27 cellular contexts compared by ENCODE assay signal in the genomic region with DNA sequence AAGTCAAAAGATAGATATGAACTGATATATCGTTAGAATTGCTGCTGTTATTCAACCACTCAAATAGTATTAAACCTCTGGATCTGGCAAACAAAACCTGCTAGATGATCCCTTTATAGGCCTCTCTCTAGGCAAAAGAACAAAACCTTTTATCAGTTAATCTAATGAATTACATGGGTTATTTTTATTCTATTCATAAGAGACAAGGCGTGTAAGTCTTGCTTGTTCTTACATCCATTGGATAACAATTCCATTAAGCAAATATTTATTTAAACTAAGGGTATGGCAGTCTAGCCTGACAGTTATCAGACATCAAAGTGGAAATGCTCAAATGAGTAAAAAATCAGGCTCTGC. TPM values are rescaled to one million over a fixed set of nuclear protein-coding genes. Genes with fewer than 3 reads are reported as not detected.
DNase-seq lines count a peak whose midpoint lies in the region; ATAC-seq, FAIRE-seq and TF ChIP-seq lines count a peak whose summit lies in the region.
"Had no signal": no experiment of that assay in that cellular context is flagged by ENCODE, and none has a peak within 500 bp of the region (broad histone marks: within the 10 kb centered on the region; RNA-seq: fewer than 3 reads in every experiment).

No MANE protein-coding gene starts in this region.

- CTCF ChIA-PET in A673 (lab: Charles Lee): no interaction called here
- CTCF ChIA-PET in endothelial cell of umbilical vein (lab: Charles Lee): interaction anchor here (0.9 kb wide), 1 partner anchor 9 kb away, joined by 3 read pairs; no protein-coding TSS in a partner anchor

- no peaks in the 10 kb centered on the region for H3K36me3 ChIP-seq in A673 (ENCODE audit: insufficient read depth, low read length, poor library complexity, severe bottlenecking)
- H3K36me3 ChIP-seq in endothelial cell of umbilical vein (ENCODE audit: control insufficient read depth in 2 of 2, extremely low read depth in 1 of 2, insufficient read depth in 2 of 2, low read length in 2 of 2): no peaks in the 10 kb centered on the region
- no peaks in the 10 kb centered on the region for H3K36me3 ChIP-seq in osteoblast (ENCODE audit: insufficient read depth, low read length)
- H3K36me3 ChIP-seq: colonic mucosa, spleen had no signal

- H3K9me3 ChIP-seq in A673 (ENCODE audit: low read depth, low read length, poor library complexity, severe bottlenecking): no peaks in the 10 kb centered on the region
- H3K9me3 ChIP-seq in endothelial cell of umbilical vein (replicated peaks; ENCODE audit: control insufficient read depth, insufficient read depth, low read length): no peaks in the 10 kb centered on the region
- no peaks in the 10 kb centered on the region for H3K9me3 ChIP-seq in osteoblast (ENCODE audit: low read depth, low read length)
- no peaks in the 10 kb centered on the region for H3K9me3 ChIP-seq in right cardiac atrium (ENCODE audit: control insufficient read depth, low read length)
- H3K9me3 ChIP-seq: body of pancreas, colonic mucosa, spleen had no signal

- 40% methylated on average over 2 of the region's 2 CpGs for WGBS in right cardiac atrium

- BruUV-seq in A673 (replicated peaks; lab: Mats Ljungman, UMichigan) (no TSS peak), endothelial cell of umbilical vein (replicated peaks; lab: Mats Ljungman, UMichigan) (TSS peak; percentile 85)

- DNase-seq in A673 (ENCODE audit: low spot score): no peak
- no peak for DNase-seq in endothelial cell of umbilical vein (ENCODE audit: low read depth, low spot score)
- DNase-seq in osteoblast (ENCODE audit: insufficient read length, low spot score, missing footprints): no peak
- no peak for DNase-seq in right cardiac atrium
- DNase-seq in GM12891 (ENCODE audit: insufficient read length, low spot score): no peak
- no peak for DNase-seq in NCI-H82 treated with DMSO at 0.1 percent for 48 hours (lab: John Stamatoyannopoulos, UW; ENCODE audit: unreplicated experiment)
- DNase-seq in NCI-H510A (lab: John Stamatoyannopoulos, UW): no peak
- DNase-seq: activated CD4-positive, alpha-beta memory T cell treated with anti-CD3 and anti-CD28 coated beads for 36 hours; activated effector memory CD4-positive, alpha-beta T cell treated with anti-CD3 and anti-CD28 coated beads, Interleukin-2, amount 50 U/mL, for 16 hours; activated naive CD8-positive, alpha-beta T cell treated with anti-CD3 and anti-CD28 coated beads, Interleukin-2, amount 50 U/mL, for 24 hours; activated T-cell treated with anti-CD3 and anti-CD28 coated beads for 4 hours; body of pancreas; colonic mucosa; H7; left colon; NCI-H1417 treated with DMSO at 0.1 percent for 48 hours; NCI-H524; spleen; stimulated activated CD4-positive, alpha-beta T cell treated with anti-CD3 and anti-CD28 coated beads, Interleukin-4, amount 100 ng/mL, for 24 hours had no signal

- POLR2A ChIA-PET in A673 (lab: Charles Lee; ENCODE audit: low non-redundant PET) (no interaction called here), endothelial cell of umbilical vein (lab: Charles Lee) (no interaction called here)

- H3K4me1 ChIP-seq in A673 (ENCODE audit: insufficient read depth, low read length, poor library complexity, severe bottlenecking) (peaks cover 53% of the 10 kb centered on the region), endothelial cell of umbilical vein (ENCODE audit: control insufficient read depth, extremely low read depth, insufficient read depth, low read length) (peaks cover 31% of the 10 kb centered on the region), osteoblast (ENCODE audit: insufficient read depth, low read length) (peaks cover 12% of the 10 kb centered on the region), right cardiac atrium (ENCODE audit: control insufficient read depth, insufficient read depth, low read length) (peaks cover 7% of the 10 kb centered on the region)
- H3K4me1 ChIP-seq: body of pancreas had no signal

- H3K4me3 ChIP-seq in A673 (ENCODE audit: low read depth, low read length, poor library complexity, severe bottlenecking) (no peak overlapping the region), endothelial cell of umbilical vein (replicated peaks in 1 of 3; ENCODE audit: insufficient read depth in 1 of 3, low read depth in 1 of 3, low read length in 3 of 3) (no peak overlapping the region), osteoblast (ENCODE audit: insufficient read depth, low read length) (no peak overlapping the region), right cardiac atrium (ENCODE audit: low read length) (no peak overlapping the region)
- H3K4me3 ChIP-seq: body of pancreas, colonic mucosa, SK-N-MC, spleen had no signal

- ATAC-seq in right cardiac atrium: no peak
- ATAC-seq: activated naive CD8-positive, alpha-beta T cell treated with anti-CD3 and anti-CD28 coated beads, Interleukin-2, amount 50 U/mL, for 24 hours; WTC11 had no signal

- TF ChIP-seq POLR2A in endothelial cell of umbilical vein (IDR thresholded peaks at IDR 0.05; ENCODE audit: low read depth, low read length) (no peak), GM12891 (IDR thresholded peaks at IDR 0.05; ENCODE audit: low read depth, low read length) (no peak)

- H4K20me1 ChIP-seq in endothelial cell of umbilical vein (replicated peaks; ENCODE audit: control insufficient read depth, extremely low read depth, insufficient read depth, low read length) (no peaks in the 10 kb centered on the region), osteoblast (ENCODE audit: insufficient read depth, low read length) (no peaks in the 10 kb centered on the region)

- H3K27ac ChIP-seq in A673 (ENCODE audit: low read depth, low read length, poor library complexity, severe bottlenecking) (peak overlapping the region; percentile 83), endothelial cell of umbilical vein (ENCODE audit: insufficient read depth, low read depth, low read length) (peak overlapping the region; percentile 95), osteoblast (ENCODE audit: low read depth, low read length) (peak overlapping the region; percentile 62), right cardiac atrium (ENCODE audit: low read length) (no peak overlapping the region)
- H3K27ac ChIP-seq: C4-2B, colonic mucosa, SK-N-MC had no signal

- no peak for TF ChIP-seq RAD21 in Ishikawa (IDR thresholded peaks at IDR 0.05; ENCODE audit: low read depth)

- no peak for TF ChIP-seq EP300 in Ishikawa (IDR thresholded peaks at IDR 0.05; ENCODE audit: borderline replicate concordance)

- H3K79me2 ChIP-seq in endothelial cell of umbilical vein (ENCODE audit: control insufficient read depth, insufficient read depth, low read length) (no peaks in the 10 kb centered on the region), osteoblast (ENCODE audit: insufficient read depth, low read length) (no peaks in the 10 kb centered on the region)

- intact Hi-C loops in A673 (cut with micrococcal nuclease; ENCODE audit: unreplicated experiment) (no loop called here), endothelial cell of umbilical vein (cut with micrococcal nuclease) (loop anchor here (1.0 to 5.0 kb wide), 4 partner anchors 16 to 345 kb away; partner anchors contain the start of gene ADRB1), right cardiac atrium (cut with DNase I) (no loop called here)

- TF ChIP-seq CTCF in A673 (conservative IDR thresholded peaks at IDR 0.05; ENCODE audit: low read depth, low read length): no peak
- TF ChIP-seq CTCF in endothelial cell of umbilical vein (IDR thresholded peaks at IDR 0.05; ENCODE audit: extremely low read depth in 1 of 2, insufficient read depth in 1 of 2, low read depth in 1 of 2, low read length in 2 of 2): no peak
- no peak for TF ChIP-seq CTCF in osteoblast (IDR thresholded peaks at IDR 0.05; ENCODE audit: extremely low read depth, low read depth, low read length)

- FAIRE-seq in endothelial cell of umbilical vein (lab: Jason Lieb, UNC): no peak
- no peak for FAIRE-seq in GM12891 (lab: Jason Lieb, UNC)
- FAIRE-seq: endometrium had no signal

- H3K9ac ChIP-seq in endothelial cell of umbilical vein (replicated peaks; ENCODE audit: extremely low read depth, insufficient read depth, low read length): peak overlapping the region; percentile 80

- dilution Hi-C loops in endothelial cell of umbilical vein (cut with MboI; ENCODE audit: extremely low pct_ligation_motif_present, low sequenced_read_pairs): no loop called here

- H2AFZ ChIP-seq in endothelial cell of umbilical vein (ENCODE audit: low read depth, low read length) (peak overlapping the region; percentile 60), osteoblast (ENCODE audit: low read length) (no peak overlapping the region)

- no peaks in the 10 kb centered on the region for H3K9me1 ChIP-seq in endothelial cell of umbilical vein (replicated peaks; ENCODE audit: control insufficient read depth, extremely low read depth, insufficient read depth, low read length)

- H3K27me3 ChIP-seq in A673 (replicated peaks; ENCODE audit: insufficient read depth, low read depth, low read length, poor library complexity) (no peaks in the 10 kb centered on the region), endothelial cell of umbilical vein (ENCODE audit: control insufficient read depth in 2 of 2, insufficient read depth in 2 of 2, low read length in 2 of 2) (no peaks in the 10 kb centered on the region), osteoblast (ENCODE audit: insufficient read depth, low read length) (peaks cover 5% of the 10 kb centered on the region), right cardiac atrium (ENCODE audit: control insufficient read depth, insufficient read depth) (no peaks in the 10 kb centered on the region)
- H3K27me3 ChIP-seq: body of pancreas, colonic mucosa had no signal

- H3K4me2 ChIP-seq in endothelial cell of umbilical vein (ENCODE audit: insufficient read depth, low read length) (peak overlapping the region; percentile 79), osteoblast (ENCODE audit: insufficient read depth, low read length) (peak overlapping the region; percentile 68)

TF ChIP-seq in endothelial cell of umbilical vein, 7 proteins besides CTCF, POLR2A, EP300 and RAD21 (continues in another document):
- TF ChIP-seq EZH2 (IDR thresholded peaks at IDR 0.05; ENCODE audit: borderline replicate concordance, low read depth, low read length, severe bottlenecking): no peak

TF ChIP-seq in GM12891, 5 proteins besides CTCF, POLR2A, EP300 and RAD21 (continues in another document):
- TF ChIP-seq POU2F2 (IDR thresholded peaks at IDR 0.05; ENCODE audit: low read depth, low read length) (no peak), TAF1 (IDR thresholded peaks at IDR 0.05; ENCODE audit: low read depth, low read length) (no peak)

RNA-seq across cellular contexts. Expression of gene ADRB1, which starts 16.6 kb away (rescaled TPM):
- total RNA-seq in A673 (2021) (81.6 and 85.2 TPM in 2 replicates), endothelial cell of umbilical vein (0.97 and 1.8 TPM in 2 replicates), osteoblast (not detected in 2 replicates), right cardiac atrium (10 to 100 TPM; 39.5 to 60.8 (median 47.1) TPM)
- polyA plus RNA-seq in endothelial cell of umbilical vein (0.23 and 0.49 TPM in 2 replicates), right cardiac atrium (33.4 TPM)
- polyA plus RNA-seq in endothelial cell of umbilical vein (2011; cell fraction: cytosol; rRNA removed): 0.09 and 0.18 TPM in 2 replicates
- polyA plus RNA-seq in endothelial cell of umbilical vein (2011; cell fraction: nucleus; rRNA removed): 0.11 and 0.25 TPM in 2 replicates
- 4.3 and 4.7 TPM in 2 replicates for polyA plus RNA-seq in endothelial cell of umbilical vein (2012)
- 0.23 and 0.41 TPM in 2 replicates for polyA minus RNA-seq in endothelial cell of umbilical vein
- 0.41 TPM for polyA minus RNA-seq in endothelial cell of umbilical vein (2011; cell fraction: cytosol; rRNA and poly(A)+ RNA removed)
- 0.19 and 0.24 TPM in 2 replicates for polyA minus RNA-seq in endothelial cell of umbilical vein (2011; cell fraction: nucleus; rRNA and poly(A)+ RNA removed)
- 2.6 TPM for polyA plus RNA-seq in GM12891 (2012; ENCODE audit: low read depth, missing spikeins)
- total RNA-seq: activated CD4-positive, alpha-beta memory T cell treated with anti-CD3 and anti-CD28 coated beads for 36 hours; RPMI7951 had no signal
- polyA plus RNA-seq: AG04450, IgD-negative memory B cell had no signal

Comparison
In these comparisons a context has a peak if more than half of its experiments do, and no peak if none do; other contexts are left out.
1. RNA of gene ADRB1, which starts 16.6 kb away (total RNA-seq): 81.6 to 85.2 TPM in A673 and 39.5 to 60.8 TPM in right cardiac atrium; 0.97 to 1.8 TPM in endothelial cell of umbilical vein and not detected in osteoblast; every median in the first group is over 10 times any median in the second.